In the genomic region with DNA sequence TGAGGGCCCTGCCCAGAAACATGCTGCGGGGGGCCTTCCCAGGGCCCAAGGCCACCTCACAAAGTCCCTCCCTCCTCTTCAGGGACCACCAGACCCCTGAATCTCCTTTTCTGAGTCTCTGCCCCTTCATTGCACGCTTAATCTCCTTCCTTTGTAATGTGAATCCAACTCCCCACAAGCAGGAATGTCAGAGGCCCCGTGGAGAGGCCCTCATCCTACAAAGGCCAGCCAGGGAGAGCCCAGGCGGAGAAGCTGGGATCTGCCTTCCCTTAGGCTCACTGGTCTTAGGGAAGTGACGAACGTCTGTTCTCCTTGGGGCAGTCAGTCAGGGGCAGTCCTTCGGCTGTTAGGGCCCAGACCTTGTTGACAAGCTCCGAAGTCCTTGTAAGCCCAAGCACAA, we compare ENCODE assay signal across 15 cellular contexts. TPM values are rescaled to one million over a fixed set of nuclear protein-coding genes. Genes with fewer than 3 reads are reported as not detected.
DNase-seq lines count a peak whose midpoint lies in the region; ATAC-seq and TF ChIP-seq lines count a peak whose summit lies in the region.
"Had no signal": no experiment of that assay in that cellular context is flagged by ENCODE, and none has a peak within 500 bp of the region (broad histone marks: within the 10 kb centered on the region; RNA-seq: fewer than 3 reads in every experiment).

No MANE protein-coding gene starts in this region.

- ATAC-seq in activated CD4-positive, alpha-beta T cell treated with anti-CD3 and anti-CD28 coated beads for 36 hours, result no peak
- no peak for ATAC-seq in HG03460 (IDR thresholded peaks at IDR 0.05; ENCODE audit: unreplicated experiment)

- POLR2A ChIA-PET in activated CD4-positive, alpha-beta T cell treated with anti-CD3 and anti-CD28 coated beads for 36 hours (lab: Charles Lee), result interaction anchor here (1.4 to 2.1 kb wide), 2 partner anchors 9 to 50 kb away, joined by 5 to 9 read pairs; a partner anchor contains a TSS

- peaks cover 23% of the 10 kb centered on the region for H3K4me1 ChIP-seq in iPS-18a (ENCODE audit: control insufficient read depth, low read depth, low read length)
- H3K4me1 ChIP-seq in spleen, result peaks cover 20 to 100% (median 66%) of the 10 kb centered on the region in 6 donors

- CTCF ChIA-PET in activated CD4-positive, alpha-beta T cell treated with anti-CD3 and anti-CD28 coated beads for 36 hours (lab: Charles Lee), result interaction anchor here (1.2 to 2.0 kb wide), 2 partner anchors 25 to 50 kb away, joined by 5 to 10 read pairs; no protein-coding TSS in a partner anchor

- H3K36me3 Mint-ChIP-seq in activated CD4-positive, alpha-beta T cell treated with anti-CD3 and anti-CD28 coated beads for 36 hours (ENCODE audit: low read depth), result peaks cover 28% of the 10 kb centered on the region

- H3K36me3 ChIP-seq in iPS-18a (ENCODE audit: control insufficient read depth, low read depth, low read length) (no peaks in the 10 kb centered on the region), spleen (peaks cover 0 to 37% (median 25%) of the 10 kb centered on the region in 6 donors)

- no peaks in the 10 kb centered on the region for H3K27me3 Mint-ChIP-seq in activated CD4-positive, alpha-beta T cell treated with anti-CD3 and anti-CD28 coated beads for 36 hours
- H3K27me3 Mint-ChIP-seq: activated naive CD8-positive, alpha-beta T cell treated with anti-CD3 and anti-CD28 coated beads for 36 hours had no signal

- 60 to 81% (median 65%) methylated on average over 6 to 8 of the region's 8 CpGs for WGBS in spleen, 5 donors

- no peak for TF ChIP-seq CTCF in spleen (IDR thresholded peaks at IDR 0.05 in 8 of 11, conservative IDR thresholded peaks at IDR 0.05 in 3 of 11)

- TF ChIP-seq POLR2A in spleen (IDR thresholded peaks at IDR 0.05), result no peak

- H3K4me3 ChIP-seq in iPS-18a (ENCODE audit: low read length) (peak overlapping the region; percentile 32), spleen (no peak overlapping the region)
- H3K4me3 ChIP-seq: GM23248 had no signal

- peak overlapping the region; percentile 85 for H3K27ac Mint-ChIP-seq in activated CD4-positive, alpha-beta T cell treated with anti-CD3 and anti-CD28 coated beads for 36 hours

- no peaks in the 10 kb centered on the region for H3K9me3 ChIP-seq in iPS-18a (ENCODE audit: control insufficient read depth, low read depth, low read length)
- H3K9me3 ChIP-seq in spleen, result no peaks in the 10 kb centered on the region

- peak overlapping the region; percentile 29 for H3K27ac ChIP-seq in angular gyrus (ENCODE audit: low read depth, low read length)
- H3K27ac ChIP-seq in iPS-18a (ENCODE audit: low read length), result peak overlapping the region; percentile 39
- peak overlapping the region; percentile 40 to 84 (median 71) for H3K27ac ChIP-seq in spleen
- H3K27ac ChIP-seq: GM23248 had no signal

- no peak for DNase-seq in activated CD4-positive, alpha-beta T cell treated with anti-CD3 and anti-CD28 coated beads for 36 hours
- no peak for DNase-seq in activated CD4-positive, alpha-beta T cell treated with anti-CD3 and anti-CD28 coated beads, Interleukin-2, amount 50 U/mL, for 1 hour
- DNase-seq in spleen (no peak), posterior vena cava (ENCODE audit: low spot score) (no peak), cerebellar cortex (ENCODE audit: low spot score) (no peak)
- DNase-seq: activated naive CD8-positive, alpha-beta T cell treated with anti-CD3 and anti-CD28 coated beads for 36 hours; DMS79 treated with DMSO at 0.1 percent for 48 hours; NCI-H1105 had no signal

- intact Hi-C loops in activated CD4-positive, alpha-beta T cell treated with anti-CD3 and anti-CD28 coated beads for 36 hours (cut with DNase I, micrococcal nuclease), result loop anchor here in 1 of 2 experiments (2.0 kb wide), 1 partner anchor 14 kb away; no protein-coding TSS in a partner anchor
- intact Hi-C loops in spleen (cut with DNase I; ENCODE audit: low total_unique reads), result no loop called here
- intact Hi-C loops in posterior vena cava (cut with DNase I), result no loop called here

- H3K27me3 ChIP-seq in iPS-18a (ENCODE audit: control insufficient read depth, insufficient read depth, low read length) (no peaks in the 10 kb centered on the region), spleen (replicated peaks in 1 of 7) (no peaks in the 10 kb centered on the region)

- H3K4me3 Mint-ChIP-seq in activated CD4-positive, alpha-beta T cell treated with anti-CD3 and anti-CD28 coated beads for 36 hours, result no peak overlapping the region
- H3K4me3 Mint-ChIP-seq: activated naive CD8-positive, alpha-beta T cell treated with anti-CD3 and anti-CD28 coated beads for 36 hours had no signal

- H3K4me1 Mint-ChIP-seq in activated CD4-positive, alpha-beta T cell treated with anti-CD3 and anti-CD28 coated beads for 36 hours, result peaks cover 87% of the 10 kb centered on the region

- H3K9ac ChIP-seq in iPS-18a (ENCODE audit: low read length), result peak overlapping the region; percentile 44

- no peaks in the 10 kb centered on the region for H3K9me3 Mint-ChIP-seq in activated CD4-positive, alpha-beta T cell treated with anti-CD3 and anti-CD28 coated beads for 36 hours (ENCODE audit: low read depth)
- H3K9me3 Mint-ChIP-seq: activated naive CD8-positive, alpha-beta T cell treated with anti-CD3 and anti-CD28 coated beads for 36 hours had no signal

RNA-seq across cellular contexts. Expression of a gene that starts 2.3 kb away (rescaled TPM):
- total RNA-seq in activated CD4-positive, alpha-beta T cell treated with anti-CD3 and anti-CD28 coated beads for 36 hours, result under 1 TPM; 0.46 to 0.50 TPM
- total RNA-seq in spleen (under 1 TPM in 1 of 7 donors, not detected in 6; 0.24 TPM), posterior vena cava (not detected)
- under 1 TPM in 1 of 3 donors, not detected in 2; 0.03 TPM for polyA plus RNA-seq in spleen
- total RNA-seq: fibroblast of villous mesenchyme, GM23248, mononuclear cell, subcutaneous adipose tissue had no signal
- polyA plus RNA-seq: GM23248 had no signal

RNA-seq across cellular contexts. Expression of a gene that starts 9.5 kb away (rescaled TPM):
- 100 to 1,000 TPM; 178 to 183 TPM for total RNA-seq in activated CD4-positive, alpha-beta T cell treated with anti-CD3 and anti-CD28 coated beads for 36 hours
- total RNA-seq in spleen (100 to 1,000 TPM in 6 of 7 donors, 10 to 100 TPM in 1; 99.7 to 166 (median 130) TPM), posterior vena cava (100 to 1,000 TPM in 1 of 2 donors, 10 to 100 TPM in 1; 91.5 to 101 TPM)
- polyA plus RNA-seq in spleen, result 10 to 100 TPM; 24.2 to 49.8 (median 43.6) TPM

RNA-seq across cellular contexts. Expression of a gene that starts 10.6 kb away (rescaled TPM):
- 1 to 10 TPM in 1 of 2 experiments, under 1 TPM in 1; 0.83 to 2.6 TPM for total RNA-seq in activated CD4-positive, alpha-beta T cell treated with anti-CD3 and anti-CD28 coated beads for 36 hours
- total RNA-seq in spleen (10 to 100 TPM; 11.3 to 52.3 (median 20.8) TPM), posterior vena cava (10 to 100 TPM; 39.7 to 46.6 TPM)
- polyA plus RNA-seq in spleen, result 10 to 100 TPM; 14.1 to 18.4 (median 17.7) TPM
- total RNA-seq: fibroblast of villous mesenchyme, GM23248, mononuclear cell had no signal

RNA-seq across cellular contexts. Expression of a gene that starts 33.8 kb away (rescaled TPM):
- total RNA-seq in activated CD4-positive, alpha-beta T cell treated with anti-CD3 and anti-CD28 coated beads for 36 hours, result 10 to 100 TPM; 33.1 to 35.6 TPM
- total RNA-seq in spleen (10 to 100 TPM in 1 of 7 donors, 1 to 10 TPM in 6; 4.0 to 10.8 (median 7.8) TPM), posterior vena cava (10 to 100 TPM; 13.3 to 18.8 TPM)
- polyA plus RNA-seq in spleen, result 1 to 10 TPM; 1.3 to 7.1 (median 4.5) TPM
